8 cellular contexts compared by ENCODE assay signal in the genomic region with DNA sequence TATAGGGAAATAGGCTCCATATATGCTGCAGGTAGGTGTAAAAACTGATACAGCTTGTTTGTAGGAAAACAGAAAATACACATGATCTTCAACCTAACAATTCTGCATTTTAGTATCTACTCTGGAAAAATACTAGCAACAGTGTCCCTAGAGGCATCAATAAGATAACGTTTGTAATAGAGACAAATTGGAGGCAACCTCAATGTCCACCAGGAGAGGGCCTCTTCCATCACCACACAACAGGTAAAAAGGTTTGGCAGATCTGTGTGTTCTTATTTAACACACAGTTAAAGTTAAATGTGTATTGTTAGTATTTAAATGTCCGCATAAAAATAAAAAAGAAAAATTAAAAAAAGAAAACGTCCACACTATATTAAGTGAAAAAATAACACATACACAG. TPM values are rescaled to one million over a fixed set of nuclear protein-coding genes. Genes with fewer than 3 reads are reported as not detected.
A peak's percentile ranks its signal among the peaks of the same experiment; 100 is the strongest.
DNase-seq lines count a peak whose midpoint lies in the region; ATAC-seq, FAIRE-seq and TF ChIP-seq lines count a peak whose summit lies in the region.

No MANE protein-coding gene starts in this region.

- no peak overlapping the region for H3K4me2 ChIP-seq in A549

- intact Hi-C loops in testis (cut with DNase I; ENCODE audit: low total_unique reads): no loop called here

- no peak overlapping the region for H3K4me3 Mint-ChIP-seq in type B pancreatic cell

- DNase-seq in A549 (ENCODE audit: low read depth in 1 of 2, low spot score in 1 of 2) (peak; percentile 65 to 77), ELR (ENCODE audit: low read depth) (peak; percentile 71), NCI-H226 (peak; percentile 33), choroid plexus epithelial cell (ENCODE audit: low read depth) (peak; percentile 70), type B pancreatic cell (ENCODE audit: extremely low spot score, unreplicated experiment) (no peak), testis (no peak)

- no peaks in the 10 kb centered on the region for H3K27me3 Mint-ChIP-seq in type B pancreatic cell

- H3K4me1 Mint-ChIP-seq in type B pancreatic cell (ENCODE audit: unreplicated experiment): peaks cover 12% of the 10 kb centered on the region

- TF ChIP-seq EP300 in A549 (IDR thresholded peaks at IDR 0.05): no peak

- POLR2A ChIA-PET in A549 (lab: Yijun Ruan, JAX): no interaction called here

- CTCF ChIA-PET in A549 (lab: Yijun Ruan, JAX): interaction anchor here (0.8 to 11.4 kb wide), 25 partner anchors 8 to 893 kb away, joined by 3 to 163 read pairs (median 4); a partner anchor contains a TSS

- TF ChIP-seq RAD21 in A549 (conservative IDR thresholded peaks at IDR 0.05 in 1 of 2, IDR thresholded peaks at IDR 0.05 in 1 of 2): peak; percentile 25 to 30; a peak in 2 of 5 replicates

- H3K4me1 ChIP-seq in A549 (peaks cover 6% of the 10 kb centered on the region), testis (no peaks in the 10 kb centered on the region)

- H3K36me3 ChIP-seq in testis (ENCODE audit: low read depth, missing control alignments): no peaks in the 10 kb centered on the region

- no peak for TF ChIP-seq POLR2A in A549 (IDR thresholded peaks at IDR 0.05; ENCODE audit: low read length)
- no peak for TF ChIP-seq POLR2A in testis (IDR thresholded peaks at IDR 0.05)

- H3K27ac ChIP-seq in A549 (no peak overlapping the region), testis (no peak overlapping the region)

- H3K9me3 ChIP-seq in A549 (no peaks in the 10 kb centered on the region), testis (no peaks in the 10 kb centered on the region)

- H3K36me3 Mint-ChIP-seq in type B pancreatic cell: peaks cover 15% of the 10 kb centered on the region

- H3K9me3 Mint-ChIP-seq in type B pancreatic cell: no peaks in the 10 kb centered on the region

- no peak overlapping the region for H3K27ac Mint-ChIP-seq in type B pancreatic cell

- no peaks in the 10 kb centered on the region for H3K27me3 ChIP-seq in testis

- H3K4me3 ChIP-seq in A549: no peak overlapping the region
- H3K4me3 ChIP-seq in choroid plexus epithelial cell (ENCODE audit: low read depth, low read length): no peak overlapping the region
- H3K4me3 ChIP-seq in testis: no peak overlapping the region

- WGBS in A549 (ENCODE audit: missing lambda C conversion rate): 30% methylated on average over 3 of the region's 3 CpGs
- 57 to 66% methylated on average over 3 of the region's 3 CpGs for WGBS in testis, 2 donors

- peak; percentile 69 for TF ChIP-seq CTCF in A549 (IDR thresholded peaks at IDR 0.05)
- TF ChIP-seq CTCF in choroid plexus epithelial cell (conservative IDR thresholded peaks at IDR 0.05; ENCODE audit: low read depth, low read length): peak; percentile 76
- TF ChIP-seq CTCF in type B pancreatic cell (conservative IDR thresholded peaks at IDR 0.05): peak; percentile 76
- TF ChIP-seq CTCF in testis (IDR thresholded peaks at IDR 0.05): peak in 1 of 3 experiments; percentile 10

- no peak for FAIRE-seq in A549 (lab: Jason Lieb, UNC)

- ATAC-seq in A549 (peak; percentile 81 to 90), GM21737 (IDR thresholded peaks at IDR 0.05; ENCODE audit: unreplicated experiment) (no peak), HG02938 (IDR thresholded peaks at IDR 0.05; ENCODE audit: unreplicated experiment) (no peak)

TF ChIP-seq in A549, 52 proteins besides CTCF, POLR2A, EP300 and RAD21:
- TF ChIP-seq SMC3 (IDR thresholded peaks at IDR 0.05): peak; percentile 53
- TF ChIP-seq, protein P1, sequence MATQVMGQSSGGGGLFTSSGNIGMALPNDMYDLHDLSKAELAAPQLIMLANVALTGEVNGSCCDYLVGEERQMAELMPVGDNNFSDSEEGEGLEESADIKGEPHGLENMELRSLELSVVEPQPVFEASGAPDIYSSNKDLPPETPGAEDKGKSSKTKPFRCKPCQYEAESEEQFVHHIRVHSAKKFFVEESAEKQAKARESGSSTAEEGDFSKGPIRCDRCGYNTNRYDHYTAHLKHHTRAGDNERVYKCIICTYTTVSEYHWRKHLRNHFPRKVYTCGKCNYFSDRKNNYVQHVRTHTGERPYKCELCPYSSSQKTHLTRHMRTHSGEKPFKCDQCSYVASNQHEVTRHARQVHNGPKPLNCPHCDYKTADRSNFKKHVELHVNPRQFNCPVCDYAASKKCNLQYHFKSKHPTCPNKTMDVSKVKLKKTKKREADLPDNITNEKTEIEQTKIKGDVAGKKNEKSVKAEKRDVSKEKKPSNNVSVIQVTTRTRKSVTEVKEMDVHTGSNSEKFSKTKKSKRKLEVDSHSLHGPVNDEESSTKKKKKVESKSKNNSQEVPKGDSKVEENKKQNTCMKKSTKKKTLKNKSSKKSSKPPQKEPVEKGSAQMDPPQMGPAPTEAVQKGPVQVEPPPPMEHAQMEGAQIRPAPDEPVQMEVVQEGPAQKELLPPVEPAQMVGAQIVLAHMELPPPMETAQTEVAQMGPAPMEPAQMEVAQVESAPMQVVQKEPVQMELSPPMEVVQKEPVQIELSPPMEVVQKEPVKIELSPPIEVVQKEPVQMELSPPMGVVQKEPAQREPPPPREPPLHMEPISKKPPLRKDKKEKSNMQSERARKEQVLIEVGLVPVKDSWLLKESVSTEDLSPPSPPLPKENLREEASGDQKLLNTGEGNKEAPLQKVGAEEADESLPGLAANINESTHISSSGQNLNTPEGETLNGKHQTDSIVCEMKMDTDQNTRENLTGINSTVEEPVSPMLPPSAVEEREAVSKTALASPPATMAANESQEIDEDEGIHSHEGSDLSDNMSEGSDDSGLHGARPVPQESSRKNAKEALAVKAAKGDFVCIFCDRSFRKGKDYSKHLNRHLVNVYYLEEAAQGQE (IDR thresholded peaks at IDR 0.05): no peak
TF ChIP-seq in A549: peak in this region for 1.

RNA-seq across cellular contexts. Expression of a gene that starts 5.4 kb away (rescaled TPM):
- 63.2 and 72.6 TPM in 2 replicates for polyA plus RNA-seq in A549 (2011; rRNA removed)
- 45.6 and 50.6 TPM in 2 replicates for polyA plus RNA-seq in A549 (2012; cell fraction: cytosol; rRNA removed)
- 39.4 and 47.8 TPM in 2 replicates for polyA plus RNA-seq in A549 (2012; cell fraction: nucleus; rRNA removed)
- polyA plus RNA-seq in A549 (2017; fragmentation: RNase III; extraction: RNeasy Plus Mini Kit Qiagen cat#74134 plus additional on column Dnase treatment): 31.8 to 32.7 TPM (median 32.5 TPM) in 3 replicates
- 34.0 and 46.7 TPM in 2 replicates for polyA minus RNA-seq in A549 (2011; rRNA and poly(A)+ RNA removed)
- total RNA-seq in type B pancreatic cell (ENCODE audit: low replicate concordance): 38.2 and 45.7 TPM in 2 replicates
- total RNA-seq in testis: 10 to 100 TPM; 54.8 to 59.4 TPM
- polyA plus RNA-seq in testis (ENCODE audit: insufficient read depth, low read depth, low replicate concordance): 65.3 TPM

RNA-seq across cellular contexts. Expression of a gene that starts 28.5 kb away (rescaled TPM):
- polyA plus RNA-seq in A549 (2011; rRNA removed): 7.3 and 9.3 TPM in 2 replicates
- 1.8 and 2.1 TPM in 2 replicates for polyA plus RNA-seq in A549 (2012; cell fraction: cytosol; rRNA removed)
- 2.0 and 2.6 TPM in 2 replicates for polyA plus RNA-seq in A549 (2012; cell fraction: nucleus; rRNA removed)
- polyA plus RNA-seq in A549 (2017; fragmentation: RNase III; extraction: RNeasy Plus Mini Kit Qiagen cat#74134 plus additional on column Dnase treatment): 8.2 to 8.8 TPM (median 8.7 TPM) in 3 replicates
- polyA minus RNA-seq in A549 (2011; rRNA and poly(A)+ RNA removed): 8.5 and 10.5 TPM in 2 replicates
- total RNA-seq in type B pancreatic cell (ENCODE audit: low replicate concordance): 1.0 and 7.2 TPM in 2 replicates
- total RNA-seq in testis: 10 to 100 TPM; 36.4 to 40.6 TPM
- polyA plus RNA-seq in testis (ENCODE audit: insufficient read depth, low read depth, low replicate concordance): 143 TPM

Comparison
In these comparisons a context has a peak if more than half of its experiments do, and no peak if none do; other contexts are left out.
1. ATAC-seq: peak in A549 (2 of 2); none in GM21737 (single experiment) and HG02938 (single experiment).
2. DNase-seq: peak in A549 (2 of 2), ELR (single experiment), NCI-H226 (single experiment) and choroid plexus epithelial cell (single experiment); none in type B pancreatic cell (single experiment) and testis (single experiment).